2 cellular contexts compared by ENCODE assay signal in genomic region chr21:26171310-26172100, GRCh38.
TF ChIP-seq lines count a peak whose summit lies in the region.

No MANE protein-coding gene starts in this region.

TF ChIP-seq in SK-N-SH, 30 proteins besides CTCF, POLR2A, EP300 and RAD21 (continued from another document):
- no peak for TF ChIP-seq IRF3 (IDR thresholded peaks at IDR 0.05; ENCODE audit: low read depth, low read length)

TF ChIP-seq in SK-N-SH treated with all-trans-retinoic acid at 6 μM for 48 hours, 23 proteins besides CTCF, POLR2A, EP300 and RAD21 (continued from another document):
- no peak for TF ChIP-seq TSHZ2 (CRISPR knock-in tag; IDR thresholded peaks at IDR 0.05)
- no peak for TF ChIP-seq RARB (CRISPR knock-in tag; IDR thresholded peaks at IDR 0.05)
- TF ChIP-seq CREB5 (CRISPR knock-in tag; IDR thresholded peaks at IDR 0.05; ENCODE audit: low read depth) = no peak
- TF ChIP-seq ZNF8 (CRISPR knock-in tag; IDR thresholded peaks at IDR 0.05) = no peak
- TF ChIP-seq BACH2 (CRISPR knock-in tag; IDR thresholded peaks at IDR 0.05; ENCODE audit: borderline replicate concordance) = no peak
- no peak for TF ChIP-seq SNAI2 (CRISPR knock-in tag; IDR thresholded peaks at IDR 0.05)
